ENCODE assay signal across 9 cellular contexts in the genomic region with DNA sequence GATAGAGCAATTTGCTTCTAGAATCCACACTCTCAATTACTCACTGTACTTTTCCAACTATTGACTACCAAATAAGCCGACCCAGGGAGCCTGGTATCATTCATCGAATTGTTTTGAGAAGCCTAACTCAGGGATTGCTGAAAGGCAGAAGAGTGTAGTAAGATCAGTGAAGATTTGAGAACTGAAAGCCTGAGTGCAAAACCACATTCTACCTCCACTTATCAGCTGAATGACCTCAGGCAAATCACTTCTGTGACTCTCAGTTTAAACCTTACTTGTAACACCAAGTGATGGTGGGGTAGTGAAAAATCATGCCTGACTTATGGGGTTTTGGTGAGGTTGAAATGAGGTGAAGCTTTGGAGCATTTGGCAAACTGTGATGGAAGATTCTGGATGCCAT.
DNase-seq lines count a peak whose midpoint lies in the region; ATAC-seq lines count a peak whose summit lies in the region.
"Had no signal": no experiment of that assay in that cellular context is flagged by ENCODE, and none has a peak within 500 bp of the region (broad histone marks: within the 10 kb centered on the region; RNA-seq: fewer than 3 reads in every experiment).

No MANE protein-coding gene starts in this region.

- H3K27ac ChIP-seq in temporal lobe (ENCODE audit: low read depth, low read length): peak overlapping the region; percentile 98
- H3K27ac ChIP-seq: neutrophil had no signal

- ATAC-seq in HG02970 (IDR thresholded peaks at IDR 0.05; ENCODE audit: low FRiP score, unreplicated experiment) (peak; percentile 81), T-cell (replicated peaks in 1 of 4) (no peak)

- H3K9me3 Mint-ChIP-seq in activated T-cell treated with anti-CD3 and anti-CD28 coated beads, Interleukin-2, amount 50 U/mL, for 24 hours: no peaks in the 10 kb centered on the region
- no peaks in the 10 kb centered on the region for H3K9me3 Mint-ChIP-seq in T-cell

- no peak for DNase-seq in activated T-cell treated with anti-CD3 and anti-CD28 coated beads, Interleukin-2, amount 50 U/mL, for 24 hours
- DNase-seq in activated T-cell treated with anti-CD3 and anti-CD28 coated beads, Interleukin-2, amount 50 U/mL, for 1 hour: no peak
- no peak for DNase-seq in T-cell
- no peak for DNase-seq in NCI-H774 (lab: John Stamatoyannopoulos, UW)
- no peak for DNase-seq in NCI-H2029 (lab: John Stamatoyannopoulos, UW)
- DNase-seq in NCI-H2081 treated with DMSO at 0.1 percent for 48 hours (lab: John Stamatoyannopoulos, UW): no peak

- peaks cover 45% of the 10 kb centered on the region for H3K4me1 Mint-ChIP-seq in activated T-cell treated with anti-CD3 and anti-CD28 coated beads, Interleukin-2, amount 50 U/mL, for 24 hours (ENCODE audit: low read depth)
- H3K4me1 Mint-ChIP-seq in T-cell: peaks cover 34 to 63% (median 56%) of the 10 kb centered on the region in 3 donors

- H3K4me3 Mint-ChIP-seq in activated T-cell treated with anti-CD3 and anti-CD28 coated beads, Interleukin-2, amount 50 U/mL, for 24 hours: no peak overlapping the region
- H3K4me3 Mint-ChIP-seq in T-cell: peak overlapping the region in 2 of 3 donors; percentile 84 to 87

- POLR2A ChIA-PET in T-cell (lab: Charles Lee): interaction anchor here in 1 of 2 donors (0.6 kb wide), 1 partner anchor 523 kb away, joined by 3 read pairs; no protein-coding TSS in a partner anchor

- H3K27me3 Mint-ChIP-seq in activated T-cell treated with anti-CD3 and anti-CD28 coated beads, Interleukin-2, amount 50 U/mL, for 24 hours: no peaks in the 10 kb centered on the region
- no peaks in the 10 kb centered on the region for H3K27me3 Mint-ChIP-seq in T-cell

- H3K36me3 Mint-ChIP-seq in activated T-cell treated with anti-CD3 and anti-CD28 coated beads, Interleukin-2, amount 50 U/mL, for 24 hours (ENCODE audit: low read depth): no peaks in the 10 kb centered on the region
- no peaks in the 10 kb centered on the region for H3K36me3 Mint-ChIP-seq in T-cell

- CTCF ChIA-PET in T-cell (lab: Charles Lee): interaction anchor here in 1 of 2 donors (0.6 kb wide), 1 partner anchor 199 kb away, joined by 3 read pairs; no protein-coding TSS in a partner anchor

- peak overlapping the region; percentile 46 for H3K27ac Mint-ChIP-seq in activated T-cell treated with anti-CD3 and anti-CD28 coated beads, Interleukin-2, amount 50 U/mL, for 24 hours
- peak overlapping the region in 1 of 2 donors; percentile 68 for H3K27ac Mint-ChIP-seq in T-cell
